24 cellular contexts compared by ENCODE assay signal in the genomic region with DNA sequence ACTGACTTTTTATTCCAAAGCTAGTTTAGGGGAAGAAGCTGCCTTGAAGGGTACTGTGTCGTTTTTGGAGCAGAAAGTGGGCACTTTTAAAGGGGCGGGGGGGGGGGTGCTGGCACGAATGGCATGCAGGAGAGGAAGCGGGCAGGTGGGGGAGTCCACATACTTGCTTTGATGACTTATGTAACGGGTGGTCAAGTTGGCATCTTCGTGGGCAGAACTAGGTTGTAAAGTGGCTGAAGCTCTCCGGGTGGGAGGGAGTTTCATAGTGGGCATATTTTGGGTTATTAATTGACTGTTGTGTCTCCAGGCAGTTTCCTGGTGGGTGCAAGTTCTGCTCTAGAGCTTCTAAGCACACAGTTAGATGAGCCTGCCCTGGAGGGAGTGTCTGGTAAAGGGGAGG. TPM values are rescaled to one million over a fixed set of nuclear protein-coding genes. Genes with fewer than 3 reads are reported as not detected.
DNase-seq lines count a peak whose midpoint lies in the region; ATAC-seq and TF ChIP-seq lines count a peak whose summit lies in the region.
"Had no signal": no experiment of that assay in that cellular context is flagged by ENCODE, and none has a peak within 500 bp of the region (broad histone marks: within the 10 kb centered on the region; RNA-seq: fewer than 3 reads in every experiment).

No MANE protein-coding gene starts in this region.

- no peaks in the 10 kb centered on the region for H3K79me2 ChIP-seq in GM23338 (replicated peaks; ENCODE audit: insufficient read depth)
- no peaks in the 10 kb centered on the region for H3K79me2 ChIP-seq in GM23248 (ENCODE audit: insufficient read depth)

- H3K9ac ChIP-seq in GM23248, result no peak overlapping the region
- H3K9ac ChIP-seq: BLaER1, SK-N-SH had no signal

- WGBS in GM23248 (ENCODE audit: low coverage in 1 of 2, low lambda C conversion rate in 2 of 2, missing lambda C conversion rate in 2 of 2), 2 experiments, result 59 to 62% methylated on average over 6 to 7 of the region's 7 CpGs

- peak overlapping the region; percentile 55; the same call in 1 of the 2 replicates for H3K27ac ChIP-seq in GM23338 (ENCODE audit: low read depth)
- H3K27ac ChIP-seq in GM23248, result no peak overlapping the region
- H3K27ac ChIP-seq: BLaER1 had no signal

- H3K27me3 ChIP-seq in GM23338 (ENCODE audit: insufficient read depth) (no peaks in the 10 kb centered on the region), GM23248 (replicated peaks; ENCODE audit: insufficient read depth) (no peaks in the 10 kb centered on the region; the same call in 1 of the 2 replicates)
- H3K27me3 ChIP-seq: BLaER1 had no signal

- no peak for DNase-seq in GM23338 (ENCODE audit: low spot score)
- DNase-seq in SW480 (ENCODE audit: low spot score), result peak; percentile 86
- peak; percentile 64 for DNase-seq in kidney tubule cell (ENCODE audit: low spot score)
- DNase-seq in progenitor cell of endocrine pancreas (ENCODE audit: low spot score, unreplicated experiment), result no peak
- DNase-seq in DMS153 (lab: John Stamatoyannopoulos, UW), result no peak
- DNase-seq in GM23248, result no peak
- DNase-seq in nucleus accumbens (lab: John Stamatoyannopoulos, UW), result no peak
- no peak for DNase-seq in activated naive CD4-positive, alpha-beta T cell treated with Interleukin-2 at 50 U/mL for 16 hours
- DNase-seq: CD4-positive, alpha-beta T cell; DMS79; EL; GDM1; HCEC 1CT; IMR-90; KG1; MM.1S; NCI-H2029; NCI-H510A; SIG-M5 had no signal

- 0 out of 2 replicates have a peak overlapping the region, but pooled peaks have one; percentile 51 for H3K27ac Mint-ChIP-seq in GM23338
- peak overlapping the region; percentile 67 for H3K27ac Mint-ChIP-seq in progenitor cell of endocrine pancreas
- H3K27ac Mint-ChIP-seq: CD4-positive, alpha-beta T cell had no signal

- H3K4me1 ChIP-seq in GM23338 (ENCODE audit: insufficient read depth), result peaks cover 10% of the 10 kb centered on the region
- peaks cover 7% of the 10 kb centered on the region; the same call in 1 of the 2 replicates for H3K4me1 ChIP-seq in GM23248 (ENCODE audit: insufficient read depth)

- no peaks in the 10 kb centered on the region for H4K20me1 ChIP-seq in GM23338 (replicated peaks; ENCODE audit: insufficient read depth)
- no peaks in the 10 kb centered on the region for H4K20me1 ChIP-seq in GM23248 (ENCODE audit: insufficient read depth)
- H4K20me1 ChIP-seq: BLaER1 had no signal

- no peaks in the 10 kb centered on the region for H3K9me3 Mint-ChIP-seq in GM23338
- no peaks in the 10 kb centered on the region for H3K9me3 Mint-ChIP-seq in progenitor cell of endocrine pancreas (ENCODE audit: low read depth)
- H3K9me3 Mint-ChIP-seq: CD4-positive, alpha-beta T cell had no signal

- no peaks in the 10 kb centered on the region for H3K9me3 ChIP-seq in GM23248 (ENCODE audit: low read depth)
- H3K9me3 ChIP-seq: BLaER1, SK-N-SH had no signal

- peaks cover 24% of the 10 kb centered on the region for H3K4me1 Mint-ChIP-seq in GM23338
- H3K4me1 Mint-ChIP-seq in progenitor cell of endocrine pancreas (ENCODE audit: low read depth), result peaks cover 19% of the 10 kb centered on the region

- H3K4me2 ChIP-seq in GM23338 (no peak overlapping the region), GM23248 (ENCODE audit: unreplicated experiment) (no peak overlapping the region)
- H3K4me2 ChIP-seq: BLaER1, SK-N-SH had no signal

- H3K9me2 ChIP-seq in GM23338 (ENCODE audit: insufficient read depth) (no peaks in the 10 kb centered on the region), GM23248 (ENCODE audit: insufficient read depth) (no peaks in the 10 kb centered on the region)
- H3K9me2 ChIP-seq: SK-N-SH had no signal

- no peak overlapping the region for H2AFZ ChIP-seq in GM23338
- H2AFZ ChIP-seq in GM23248, result no peak overlapping the region

- in situ Hi-C loops in GM23248 (cut with MboI), result no loop called here

- H3K4me3 Mint-ChIP-seq in GM23338 (no peak overlapping the region), progenitor cell of endocrine pancreas (ENCODE audit: low read depth) (no peak overlapping the region)
- H3K4me3 Mint-ChIP-seq: CD4-positive, alpha-beta T cell had no signal

- H3K36me3 ChIP-seq in GM23338 (ENCODE audit: insufficient read depth) (no peaks in the 10 kb centered on the region), GM23248 (ENCODE audit: low read depth) (no peaks in the 10 kb centered on the region)
- H3K36me3 ChIP-seq: BLaER1 had no signal

- no peak for ATAC-seq in GM23338
- ATAC-seq: GM12878 had no signal

- H3K27me3 Mint-ChIP-seq in GM23338 (ENCODE audit: insufficient read depth, low read depth, poor library complexity), result peaks cover 9% of the 10 kb centered on the region
- peaks cover 3% of the 10 kb centered on the region for H3K27me3 Mint-ChIP-seq in progenitor cell of endocrine pancreas
- H3K27me3 Mint-ChIP-seq: CD4-positive, alpha-beta T cell had no signal

- no peak for TF ChIP-seq CTCF in GM23338 (conservative IDR thresholded peaks at IDR 0.05; ENCODE audit: low read depth in 2 of 2)
- no peak for TF ChIP-seq CTCF in progenitor cell of endocrine pancreas (IDR thresholded peaks at IDR 0.05; ENCODE audit: unreplicated experiment)

- H3F3A ChIP-seq in GM23338 (replicated peaks; ENCODE audit: low read depth) (no peaks in the 10 kb centered on the region), GM23248 (ENCODE audit: insufficient read depth) (no peaks in the 10 kb centered on the region)

- H3K4me3 ChIP-seq in GM23338, result no peak overlapping the region
- no peak overlapping the region for H3K4me3 ChIP-seq in GM23248
- H3K4me3 ChIP-seq: BLaER1, GM12878 had no signal

- H3K36me3 Mint-ChIP-seq in GM23338 (ENCODE audit: low read depth) (no peaks in the 10 kb centered on the region), progenitor cell of endocrine pancreas (ENCODE audit: insufficient read depth) (no peaks in the 10 kb centered on the region)

TF ChIP-seq in GM23338, 12 proteins besides CTCF, POLR2A, EP300 and RAD21 (continues in another document):
- TF ChIP-seq, protein P1, sequence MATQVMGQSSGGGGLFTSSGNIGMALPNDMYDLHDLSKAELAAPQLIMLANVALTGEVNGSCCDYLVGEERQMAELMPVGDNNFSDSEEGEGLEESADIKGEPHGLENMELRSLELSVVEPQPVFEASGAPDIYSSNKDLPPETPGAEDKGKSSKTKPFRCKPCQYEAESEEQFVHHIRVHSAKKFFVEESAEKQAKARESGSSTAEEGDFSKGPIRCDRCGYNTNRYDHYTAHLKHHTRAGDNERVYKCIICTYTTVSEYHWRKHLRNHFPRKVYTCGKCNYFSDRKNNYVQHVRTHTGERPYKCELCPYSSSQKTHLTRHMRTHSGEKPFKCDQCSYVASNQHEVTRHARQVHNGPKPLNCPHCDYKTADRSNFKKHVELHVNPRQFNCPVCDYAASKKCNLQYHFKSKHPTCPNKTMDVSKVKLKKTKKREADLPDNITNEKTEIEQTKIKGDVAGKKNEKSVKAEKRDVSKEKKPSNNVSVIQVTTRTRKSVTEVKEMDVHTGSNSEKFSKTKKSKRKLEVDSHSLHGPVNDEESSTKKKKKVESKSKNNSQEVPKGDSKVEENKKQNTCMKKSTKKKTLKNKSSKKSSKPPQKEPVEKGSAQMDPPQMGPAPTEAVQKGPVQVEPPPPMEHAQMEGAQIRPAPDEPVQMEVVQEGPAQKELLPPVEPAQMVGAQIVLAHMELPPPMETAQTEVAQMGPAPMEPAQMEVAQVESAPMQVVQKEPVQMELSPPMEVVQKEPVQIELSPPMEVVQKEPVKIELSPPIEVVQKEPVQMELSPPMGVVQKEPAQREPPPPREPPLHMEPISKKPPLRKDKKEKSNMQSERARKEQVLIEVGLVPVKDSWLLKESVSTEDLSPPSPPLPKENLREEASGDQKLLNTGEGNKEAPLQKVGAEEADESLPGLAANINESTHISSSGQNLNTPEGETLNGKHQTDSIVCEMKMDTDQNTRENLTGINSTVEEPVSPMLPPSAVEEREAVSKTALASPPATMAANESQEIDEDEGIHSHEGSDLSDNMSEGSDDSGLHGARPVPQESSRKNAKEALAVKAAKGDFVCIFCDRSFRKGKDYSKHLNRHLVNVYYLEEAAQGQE (IDR thresholded peaks at IDR 0.05; ENCODE audit: unreplicated experiment), result no peak
- TF ChIP-seq NANOG (IDR thresholded peaks at IDR 0.05; ENCODE audit: borderline replicate concordance), result no peak
- TF ChIP-seq EZH2 (IDR thresholded peaks at IDR 0.05; ENCODE audit: low read depth, unreplicated experiment), result no peak
- TF ChIP-seq ZNF114 (CRISPR knock-in tag; IDR thresholded peaks at IDR 0.05), result no peak
- TF ChIP-seq CREB1 (CRISPR knock-in tag; IDR thresholded peaks at IDR 0.05; ENCODE audit: low read depth), result no peak
- TF ChIP-seq ZNF331 (CRISPR knock-in tag; IDR thresholded peaks at IDR 0.05; ENCODE audit: low read depth), result no peak
- no peak for TF ChIP-seq EZH2phosphoT487 (IDR thresholded peaks at IDR 0.05; ENCODE audit: unreplicated experiment)

RNA-seq across cellular contexts. Expression of a gene that starts 19.9 kb away (rescaled TPM):
- not detected in 2 replicates for total RNA-seq in GM23338 (2014; rRNA removed; shearing (Covaris generic))
- polyA plus RNA-seq in GM23338 (2016; fragmentation: Nextera tagmentation; extraction: Ambion mirVana) (not detected in 2 replicates), GM23248 (2016; fragmentation: Nextera tagmentation; extraction: Ambion mirVana) (not detected in 2 replicates)
- total RNA-seq in progenitor cell of endocrine pancreas, result not detected in 2 replicates
- total RNA-seq in GM23248 (2014; rRNA removed; shearing (Covaris generic)), result not detected in 2 replicates
- total RNA-seq: A172; CD4-positive, alpha-beta T cell; H1; IMR-90 had no signal
- polyA plus RNA-seq: H1, IMR-90, SK-N-SH had no signal

Comparison
In these comparisons a context has a peak if more than half of its experiments do, and no peak if none do; other contexts are left out.
1. DNase-seq: peak in SW480 (single experiment) and kidney tubule cell (single experiment); none in GM23338 (single experiment), progenitor cell of endocrine pancreas (single experiment), DMS153 (single experiment), GM23248 (single experiment), nucleus accumbens (0 of 56) and activated naive CD4-positive, alpha-beta T cell treated with Interleukin-2 at 50 U/mL for 16 hours (single experiment).